9 cellular contexts compared by ENCODE assay signal in genomic region chr3:195892355-195893120, GRCh38. TPM values are rescaled to one million over a fixed set of nuclear protein-coding genes. Genes with fewer than 3 reads are reported as not detected.
DNase-seq lines count a peak whose midpoint lies in the region; ATAC-seq, FAIRE-seq and TF ChIP-seq lines count a peak whose summit lies in the region.
"Had no signal": no experiment of that assay in that cellular context is flagged by ENCODE, and none has a peak within 500 bp of the region (broad histone marks: within the 10 kb centered on the region; RNA-seq: fewer than 3 reads in every experiment).

No MANE protein-coding gene starts in this region.

- H3K4me3 ChIP-seq in body of pancreas (no peak overlapping the region), kidney (ENCODE audit: low read length in 2 of 2) (peak overlapping the region in 1 of 2 donors; percentile 29), spleen (peak overlapping the region in 3 of 8 donors; percentile 4 to 11 (median 7))

- TF ChIP-seq POLR2A in body of pancreas (IDR thresholded peaks at IDR 0.05), result no peak
- TF ChIP-seq POLR2A in spleen (IDR thresholded peaks at IDR 0.05), result no peak

- peaks cover 4% of the 10 kb centered on the region for H3K27me3 Mint-ChIP-seq in HFFc6 (ENCODE audit: insufficient read depth)
- no peaks in the 10 kb centered on the region for H3K27me3 Mint-ChIP-seq in activated naive CD4-positive, alpha-beta T cell treated with anti-CD3 and anti-CD28 coated beads for 36 hours (ENCODE audit: low read depth)
- H3K27me3 Mint-ChIP-seq: activated T-helper 17 cell treated with anti-CD3 and anti-CD28 coated beads, Interleukin-2, amount 50 U/mL, for 72 hours had no signal

- peak overlapping the region; percentile 45 for H3K4me3 Mint-ChIP-seq in HFFc6
- no peak overlapping the region for H3K4me3 Mint-ChIP-seq in activated naive CD4-positive, alpha-beta T cell treated with anti-CD3 and anti-CD28 coated beads for 36 hours
- H3K4me3 Mint-ChIP-seq: activated T-helper 17 cell treated with anti-CD3 and anti-CD28 coated beads, Interleukin-2, amount 50 U/mL, for 72 hours had no signal

- H3K9me3 ChIP-seq in body of pancreas (no peaks in the 10 kb centered on the region), kidney (ENCODE audit: control insufficient read depth in 1 of 2, low read length in 2 of 2) (no peaks in the 10 kb centered on the region), spleen (no peaks in the 10 kb centered on the region)

- H3K27me3 ChIP-seq in body of pancreas (no peaks in the 10 kb centered on the region), spleen (replicated peaks in 1 of 7) (no peaks in the 10 kb centered on the region)

- peak; percentile 56 for DNase-seq in HFFc6
- DNase-seq in body of pancreas, result peak; percentile 36 to 66 (median 59)
- DNase-seq in kidney, result peak; percentile 83
- no peak for DNase-seq in spleen
- no peak for DNase-seq in activated CD8-positive, alpha-beta memory T cell treated with anti-CD3 and anti-CD28 coated beads, Interleukin-2, amount 50 U/mL, for 48 hours
- DNase-seq in NCI-H1436 treated with DMSO at 0.1 percent for 48 hours (lab: John Stamatoyannopoulos, UW), result no peak
- no peak for DNase-seq in activated naive CD4-positive, alpha-beta T cell treated with anti-CD3 and anti-CD28 coated beads for 36 hours

- intact Hi-C loops in body of pancreas (cut with DNase I), result no loop called here
- intact Hi-C loops in kidney (cut with DNase I), result no loop called here
- intact Hi-C loops in spleen (cut with DNase I; ENCODE audit: low total_unique reads), result no loop called here
- intact Hi-C loops in activated naive CD4-positive, alpha-beta T cell treated with anti-CD3 and anti-CD28 coated beads for 36 hours (cut with micrococcal nuclease), result no loop called here

- H3K4me1 ChIP-seq in body of pancreas (peaks cover 52% of the 10 kb centered on the region), kidney (ENCODE audit: control insufficient read depth in 1 of 2, insufficient read depth in 1 of 2, low read depth in 1 of 2, low read length in 2 of 2) (peaks cover 0 to 30% of the 10 kb centered on the region in 2 donors), spleen (peaks cover 22 to 77% (median 50%) of the 10 kb centered on the region in 6 donors)

- no peak for TF ChIP-seq CTCF in HFFc6 (IDR thresholded peaks at IDR 0.05)
- peak in 1 of 7 experiments; percentile 12 for TF ChIP-seq CTCF in body of pancreas (IDR thresholded peaks at IDR 0.05)
- TF ChIP-seq CTCF in kidney (IDR thresholded peaks at IDR 0.05; ENCODE audit: borderline replicate concordance, extremely low read depth, insufficient read depth), result no peak
- no peak for TF ChIP-seq CTCF in spleen (IDR thresholded peaks at IDR 0.05 in 8 of 11, conservative IDR thresholded peaks at IDR 0.05 in 3 of 11)

- WGBS in body of pancreas, 2 donors, result 22 to 33% methylated on average over 19 to 28 of the region's 28 CpGs
- 44 to 65% (median 56%) methylated on average over 12 to 28 of the region's 28 CpGs for WGBS in spleen, 5 donors

- peak overlapping the region in 1 of 2 donors; percentile 46 for H3K9ac ChIP-seq in kidney (ENCODE audit: low read length in 2 of 2)

- peak overlapping the region; percentile 13 to 54 (median 30) for H3K27ac ChIP-seq in body of pancreas
- H3K27ac ChIP-seq in kidney (ENCODE audit: low read depth in 2 of 2, low read length in 2 of 2), result no peak overlapping the region
- H3K27ac ChIP-seq in spleen, result peak overlapping the region in 5 of 8 donors; percentile 11 to 96 (median 42)

- H3K9me3 Mint-ChIP-seq in HFFc6, result no peaks in the 10 kb centered on the region
- H3K9me3 Mint-ChIP-seq in activated naive CD4-positive, alpha-beta T cell treated with anti-CD3 and anti-CD28 coated beads for 36 hours, result no peaks in the 10 kb centered on the region
- H3K9me3 Mint-ChIP-seq: activated T-helper 17 cell treated with anti-CD3 and anti-CD28 coated beads, Interleukin-2, amount 50 U/mL, for 72 hours had no signal

- peaks cover 8% of the 10 kb centered on the region for H3K36me3 Mint-ChIP-seq in HFFc6 (ENCODE audit: low read depth)
- peaks cover 4% of the 10 kb centered on the region for H3K36me3 Mint-ChIP-seq in activated naive CD4-positive, alpha-beta T cell treated with anti-CD3 and anti-CD28 coated beads for 36 hours (ENCODE audit: low read depth)

- peak overlapping the region; percentile 66 for H3K27ac Mint-ChIP-seq in HFFc6
- no peak overlapping the region for H3K27ac Mint-ChIP-seq in activated naive CD4-positive, alpha-beta T cell treated with anti-CD3 and anti-CD28 coated beads for 36 hours
- H3K27ac Mint-ChIP-seq: activated T-helper 17 cell treated with anti-CD3 and anti-CD28 coated beads, Interleukin-2, amount 50 U/mL, for 72 hours had no signal

- CTCF ChIA-PET in activated naive CD4-positive, alpha-beta T cell treated with anti-CD3 and anti-CD28 coated beads for 36 hours (lab: Charles Lee), result interaction anchor here (0.9 to 8.7 kb wide), 4 partner anchors 9 to 33 kb away, joined by 3 to 99 read pairs (median 68); partner anchors contain the start of gene TNK2

- FAIRE-seq in kidney (lab: Jason Lieb, UNC), result no peak

- H3K36me3 ChIP-seq in body of pancreas (replicated peaks in 1 of 2; ENCODE audit: insufficient read depth in 1 of 2, low read depth in 2 of 2) (no peaks in the 10 kb centered on the region), kidney (ENCODE audit: control insufficient read depth in 1 of 2, insufficient read depth in 2 of 2, low read length in 2 of 2) (no peaks in the 10 kb centered on the region), spleen (peaks cover 0 to 26% (median 4%) of the 10 kb centered on the region in 6 donors)

- H3K4me1 Mint-ChIP-seq in HFFc6 (ENCODE audit: low read depth), result peaks cover 37% of the 10 kb centered on the region
- peaks cover 27% of the 10 kb centered on the region for H3K4me1 Mint-ChIP-seq in activated naive CD4-positive, alpha-beta T cell treated with anti-CD3 and anti-CD28 coated beads for 36 hours (ENCODE audit: low read depth)

- ATAC-seq in body of pancreas, result peak; percentile 10
- no peak for ATAC-seq in HG02884 (IDR thresholded peaks at IDR 0.05; ENCODE audit: unreplicated experiment)
- ATAC-seq: activated T-helper 17 cell treated with anti-CD3 and anti-CD28 coated beads, Interleukin-2, amount 50 U/mL, for 72 hours had no signal

RNA-seq across cellular contexts. Expression of gene TNK2, which starts 15.8 kb away (rescaled TPM):
- 10 to 100 TPM; 29.6 to 46.1 (median 35.1) TPM for total RNA-seq in HFFc6 (2021; fragmentation: NEBNext Ultra II Directional; extraction: Animal tissue kit (Norgen Biotek cat#: 25700))
- total RNA-seq in body of pancreas, result 10 to 100 TPM; 25.9 to 49.1 TPM
- total RNA-seq in kidney, result 42.5 TPM
- polyA plus RNA-seq in kidney (ENCODE audit: insufficient read depth, low read depth, low replicate concordance), result 14.7 TPM
- 100 to 1,000 TPM in 2 of 7 donors, 10 to 100 TPM in 5; 34.4 to 104 (median 81.4) TPM for total RNA-seq in spleen
- 10 to 100 TPM; 30.6 to 86.4 (median 71.0) TPM for polyA plus RNA-seq in spleen
- 10 to 100 TPM; 40.0 to 46.6 TPM for total RNA-seq in activated naive CD4-positive, alpha-beta T cell treated with anti-CD3 and anti-CD28 coated beads for 36 hours

Comparison
In these comparisons a context has a peak if more than half of its experiments do, and no peak if none do; other contexts are left out.
1. DNase-seq: peak in HFFc6 (single experiment), body of pancreas (4 of 4) and kidney (single experiment); none in spleen (single experiment), activated CD8-positive, alpha-beta memory T cell treated with anti-CD3 and anti-CD28 coated beads, Interleukin-2, amount 50 U/mL, for 48 hours (single experiment), NCI-H1436 treated with DMSO at 0.1 percent for 48 hours (single experiment) and activated naive CD4-positive, alpha-beta T cell treated with anti-CD3 and anti-CD28 coated beads for 36 hours (single experiment).
2. H3K27ac ChIP-seq: peak in body of pancreas (4 of 4) and spleen (5 of 8); none in kidney (0 of 2).